16 cellular contexts compared by ENCODE assay signal in the genomic region with DNA sequence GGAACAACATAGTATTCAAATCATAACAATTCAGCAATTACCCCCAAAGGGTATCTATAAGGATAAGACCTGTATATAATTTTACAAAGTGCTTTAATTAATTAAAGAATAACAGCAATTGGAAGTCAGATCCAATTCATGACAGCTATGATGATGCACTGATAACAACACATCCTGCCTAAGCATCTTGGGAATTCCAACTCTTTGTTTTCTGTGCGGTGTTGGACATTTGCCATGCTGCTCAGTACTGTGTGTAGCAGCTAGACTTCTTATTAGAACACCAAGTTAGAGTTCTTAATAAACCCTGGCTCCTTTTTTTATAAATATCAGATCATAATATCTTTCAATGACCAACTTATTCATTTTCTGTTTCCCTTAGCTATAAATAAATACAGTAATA.
DNase-seq lines count a peak whose midpoint lies in the region; ATAC-seq and TF ChIP-seq lines count a peak whose summit lies in the region.
"Had no signal": no experiment of that assay in that cellular context is flagged by ENCODE, and none has a peak within 500 bp of the region (broad histone marks: within the 10 kb centered on the region; RNA-seq: fewer than 3 reads in every experiment).

No MANE protein-coding gene starts in this region.

- in situ Hi-C loops in astrocyte of the cerebellum (cut with HindIII; ENCODE audit: low sequenced_read_pairs) = no loop called here

- H3K4me1 ChIP-seq in foreskin keratinocyte = peaks cover 16% of the 10 kb centered on the region
- H3K4me1 ChIP-seq: HAP-1 had no signal

- ATAC-seq in foreskin keratinocyte (peak; percentile 39), HG03457 (IDR thresholded peaks at IDR 0.05; ENCODE audit: unreplicated experiment) (no peak), GM21717 (IDR thresholded peaks at IDR 0.05; ENCODE audit: unreplicated experiment) (no peak)

- H3K27ac ChIP-seq in foreskin keratinocyte = no peak overlapping the region
- H3K27ac ChIP-seq: 22Rv1, neutrophil, skin epidermis had no signal

- TF ChIP-seq CTCF in astrocyte of the cerebellum (IDR thresholded peaks at IDR 0.05; ENCODE audit: low read depth, low read length, missing control alignments) (no peak), foreskin keratinocyte (conservative IDR thresholded peaks at IDR 0.05) (no peak), retinal pigment epithelial cell (conservative IDR thresholded peaks at IDR 0.05; ENCODE audit: low read depth, low read length) (no peak)

- H3K4me3 ChIP-seq in astrocyte of the cerebellum (ENCODE audit: low read depth, low read length) (no peak overlapping the region), retinal pigment epithelial cell (ENCODE audit: low read length) (no peak overlapping the region)
- H3K4me3 ChIP-seq: HAP-1, skin epidermis had no signal

- peak; percentile 1 for DNase-seq in DMS 273 (lab: John Stamatoyannopoulos, UW; ENCODE audit: unreplicated experiment)
- DNase-seq in DMS 273 treated with DMSO at 0.1 percent for 48 hours (lab: John Stamatoyannopoulos, UW) = no peak
- peak; percentile 49 for DNase-seq in astrocyte of the cerebellum (ENCODE audit: low read depth)
- DNase-seq in foreskin keratinocyte = peak in 1 of 2 donors; percentile 36
- DNase-seq in retinal pigment epithelial cell (ENCODE audit: low read depth) = peak; percentile 52
- DNase-seq in NOMO-1 treated with DMSO at 0.1 percent for 48 hours (lab: John Stamatoyannopoulos, UW; ENCODE audit: unreplicated experiment) = no peak
- DNase-seq: activated effector memory CD4-positive, alpha-beta T cell treated with anti-CD3 and anti-CD28 coated beads, Interleukin-2, amount 50 U/mL, for 16 hours; CD4-positive, alpha-beta T cell; NCI-H1048; RPMI8226 had no signal

- no peaks in the 10 kb centered on the region for H3K27me3 ChIP-seq in foreskin keratinocyte

Comparison
In these comparisons a context has a peak if more than half of its experiments do, and no peak if none do; other contexts are left out.
1. DNase-seq: peak in DMS 273 (single experiment), astrocyte of the cerebellum (single experiment) and retinal pigment epithelial cell (single experiment); none in DMS 273 treated with DMSO at 0.1 percent for 48 hours (single experiment) and NOMO-1 treated with DMSO at 0.1 percent for 48 hours (single experiment).